In genomic region chr17:41544497-41544896, GRCh38 we compare ENCODE assay signal across 14 cellular contexts. TPM values are rescaled to one million over a fixed set of nuclear protein-coding genes. Genes with fewer than 3 reads are reported as not detected.
DNase-seq lines count a peak whose midpoint lies in the region; ATAC-seq, FAIRE-seq and TF ChIP-seq lines count a peak whose summit lies in the region.
"Had no signal": no experiment of that assay in that cellular context is flagged by ENCODE, and none has a peak within 500 bp of the region (broad histone marks: within the 10 kb centered on the region; RNA-seq: fewer than 3 reads in every experiment).

No MANE protein-coding gene starts in this region.

- H3K9me3 ChIP-seq in Panc1 (ENCODE audit: control insufficient read depth, insufficient read depth, low read depth, low read length) (peaks cover 4% of the 10 kb centered on the region; the same call in 1 of the 2 replicates), iPS-20b (ENCODE audit: insufficient read depth, low read depth, low read length) (no peaks in the 10 kb centered on the region; the same call in 1 of the 2 replicates), small intestine (ENCODE audit: control insufficient read depth, low read depth) (no peaks in the 10 kb centered on the region)
- H3K9me3 ChIP-seq: tibial artery had no signal

- H3K9ac ChIP-seq in iPS-20b (ENCODE audit: low read depth, low read length): peak overlapping the region; percentile 30; the same call in 1 of the 2 replicates

- H3K4me3 ChIP-seq in Panc1 (ENCODE audit: low read depth in 2 of 2, low read length in 2 of 2): no peak overlapping the region
- no peak overlapping the region for H3K4me3 ChIP-seq in iPS-20b (ENCODE audit: low read length)
- no peak overlapping the region for H3K4me3 ChIP-seq in small intestine (ENCODE audit: low read depth in 1 of 2, low read length in 2 of 2)
- H3K4me3 ChIP-seq: tibial artery had no signal

- DNase-seq in NCI-H510A treated with DMSO at 0.1 percent for 48 hours (lab: John Stamatoyannopoulos, UW) (peak; percentile 18), NCI-H510A (lab: John Stamatoyannopoulos, UW) (no peak), Panc1 (ENCODE audit: low read depth, low spot score) (no peak), small intestine (peak; percentile 95), NCI-H1436 treated with DMSO at 0.1 percent for 48 hours (lab: John Stamatoyannopoulos, UW) (no peak), NCI-H2029 (lab: John Stamatoyannopoulos, UW) (no peak), HUDEP-2 (lab: John Stamatoyannopoulos, UW; ENCODE audit: unreplicated experiment in 76 of 76) (no peak)
- DNase-seq: activated CD8-positive, alpha-beta memory T cell treated with anti-CD3 and anti-CD28 coated beads, Interleukin-2, amount 10 ng/mL, durations not matched to agents 7 days and 5 days; activated naive CD8-positive, alpha-beta T cell treated with anti-CD3 and anti-CD28 coated beads, Interleukin-2, amount 50 U/mL, for 24 hours; effector memory CD8-positive, alpha-beta T cell; MV-4-11; right cardiac atrium; tibial artery had no signal

- H3K27ac ChIP-seq in Panc1 (ENCODE audit: low read length) (peak overlapping the region; percentile 67), iPS-20b (ENCODE audit: low read length) (no peak overlapping the region), small intestine (ENCODE audit: low read depth in 1 of 2, low read length in 1 of 2) (peak overlapping the region; percentile 76 to 84)
- H3K27ac ChIP-seq: tibial artery had no signal

- peaks cover 52% of the 10 kb centered on the region for H3K4me1 ChIP-seq in Panc1 (ENCODE audit: control insufficient read depth, insufficient read depth, low read length)
- peaks cover 18% of the 10 kb centered on the region; the same call in 1 of the 2 replicates for H3K4me1 ChIP-seq in iPS-20b (ENCODE audit: insufficient read depth, low read length)
- H3K4me1 ChIP-seq in small intestine (ENCODE audit: control insufficient read depth in 2 of 2, insufficient read depth in 1 of 2, low read depth in 1 of 2, low read length in 1 of 2): peaks cover 2% of the 10 kb centered on the region in 2 donors

- no peak for TF ChIP-seq CTCF in Panc1 (IDR thresholded peaks at IDR 0.05)

- 16 to 43% (median 34%) methylated on average over 5 of the region's 5 CpGs for WGBS in small intestine, 3 donors

- BruUV-seq in Panc1 (replicated peaks; lab: Mats Ljungman, UMichigan): no TSS peak

- no peak for FAIRE-seq in small intestine (lab: Jason Lieb, UNC)

- in situ Hi-C loops in Panc1 (cut with HindIII; ENCODE audit: low pct_unique_long_range_greater_than_20kb, low sequenced_read_pairs): loop anchor here (25.0 kb wide), 1 partner anchor 93 kb away; no protein-coding TSS in a partner anchor

- no peaks in the 10 kb centered on the region for H3K27me3 ChIP-seq in Panc1 (ENCODE audit: control insufficient read depth, insufficient read depth, low read length)
- peaks cover 5% of the 10 kb centered on the region; the same call in 1 of the 2 replicates for H3K27me3 ChIP-seq in iPS-20b (ENCODE audit: insufficient read depth, low read length)
- no peaks in the 10 kb centered on the region for H3K27me3 ChIP-seq in small intestine (ENCODE audit: control insufficient read depth in 2 of 2, insufficient read depth in 2 of 2, low read length in 2 of 2)
- H3K27me3 ChIP-seq: tibial artery had no signal

- CTCF ChIA-PET in Panc1 (lab: Charles Lee): interaction anchor here (0.8 to 1.2 kb wide), 3 partner anchors 104 to 122 kb away, joined by 3 to 4 read pairs (median 3); no protein-coding TSS in a partner anchor

- POLR2A ChIA-PET in Panc1 (lab: Charles Lee): interaction anchor here (1.3 kb wide), 1 partner anchor 26 kb away, joined by 3 read pairs; the partner anchor contains the start of gene KRT15

- no peak for ATAC-seq in Panc1
- ATAC-seq: activated CD8-positive, alpha-beta memory T cell treated with anti-CD3 and anti-CD28 coated beads, Interleukin-2, amount 10 ng/mL, durations not matched to agents 7 days and 5 days; activated naive CD8-positive, alpha-beta T cell treated with anti-CD3 and anti-CD28 coated beads, Interleukin-2, amount 50 U/mL, for 24 hours; effector memory CD8-positive, alpha-beta T cell; right cardiac atrium had no signal

- intact Hi-C loops in Panc1 (cut with micrococcal nuclease; ENCODE audit: unreplicated experiment): no loop called here

- H3K36me3 ChIP-seq in Panc1 (ENCODE audit: control insufficient read depth, insufficient read depth, low read length) (no peaks in the 10 kb centered on the region), iPS-20b (ENCODE audit: insufficient read depth, low read depth, low read length) (no peaks in the 10 kb centered on the region), small intestine (ENCODE audit: control insufficient read depth in 2 of 2, insufficient read depth in 2 of 2, low read length in 2 of 2) (no peaks in the 10 kb centered on the region)
- H3K36me3 ChIP-seq: tibial artery had no signal

RNA-seq across cellular contexts. Expression of gene KRT19, which starts 16.4 kb away (rescaled TPM):
- total RNA-seq in Panc1 (2021; ENCODE audit: unreplicated experiment): 2,383 TPM
- polyA plus RNA-seq in Panc1 (2012; ENCODE audit: insufficient read length): 2,812 TPM
- 1,000 to 10,000 TPM; 1,124 to 1,607 (median 1,420) TPM for polyA plus RNA-seq in small intestine
- total RNA-seq: activated CD8-positive, alpha-beta memory T cell treated with anti-CD3 and anti-CD28 coated beads, Interleukin-2, amount 10 ng/mL, durations not matched to agents 7 days and 5 days had no signal

RNA-seq across cellular contexts. Expression of gene KRT15, which starts 25.8 kb away (rescaled TPM):
- 70.4 TPM for total RNA-seq in Panc1 (2021; ENCODE audit: unreplicated experiment)
- 88.0 TPM for polyA plus RNA-seq in Panc1 (2012; ENCODE audit: insufficient read length)
- 10 to 100 TPM in 2 of 3 donors, 1 to 10 TPM in 1; 2.5 to 18.9 (median 10.7) TPM for polyA plus RNA-seq in small intestine
- total RNA-seq: activated CD8-positive, alpha-beta memory T cell treated with anti-CD3 and anti-CD28 coated beads, Interleukin-2, amount 10 ng/mL, durations not matched to agents 7 days and 5 days had no signal
- polyA plus RNA-seq: right cardiac atrium had no signal

RNA-seq across cellular contexts. Expression of gene KRT9, which starts 27.4 kb away (rescaled TPM):
- not detected for total RNA-seq in Panc1 (2021; ENCODE audit: unreplicated experiment)
- not detected for polyA plus RNA-seq in Panc1 (2012; ENCODE audit: insufficient read length)
- under 1 TPM in 1 of 3 donors, not detected in 2; 0.15 TPM for polyA plus RNA-seq in small intestine
- total RNA-seq: activated CD8-positive, alpha-beta memory T cell treated with anti-CD3 and anti-CD28 coated beads, Interleukin-2, amount 10 ng/mL, durations not matched to agents 7 days and 5 days; right cardiac atrium had no signal
- polyA plus RNA-seq: right cardiac atrium had no signal

RNA-seq across cellular contexts. Expression of gene KRT13, which starts 39.1 kb away (rescaled TPM):
- 0.36 TPM for total RNA-seq in Panc1 (2021; ENCODE audit: unreplicated experiment)
- 3.3 TPM for polyA plus RNA-seq in Panc1 (2012; ENCODE audit: insufficient read length)
- 10 to 100 TPM; 10.3 to 37.6 (median 26.2) TPM for polyA plus RNA-seq in small intestine
- total RNA-seq: activated CD8-positive, alpha-beta memory T cell treated with anti-CD3 and anti-CD28 coated beads, Interleukin-2, amount 10 ng/mL, durations not matched to agents 7 days and 5 days; right cardiac atrium had no signal

RNA-seq across cellular contexts. Expression of gene KRT14, which starts 42.2 kb away (rescaled TPM):
- total RNA-seq in Panc1 (2021; ENCODE audit: unreplicated experiment): not detected
- 0.78 TPM for polyA plus RNA-seq in Panc1 (2012; ENCODE audit: insufficient read length)
- 1 to 10 TPM in 2 of 3 donors, under 1 TPM in 1; 0.33 to 2.2 (median 1.1) TPM for polyA plus RNA-seq in small intestine
- total RNA-seq: activated CD8-positive, alpha-beta memory T cell treated with anti-CD3 and anti-CD28 coated beads, Interleukin-2, amount 10 ng/mL, durations not matched to agents 7 days and 5 days; right cardiac atrium had no signal

Comparison
In these comparisons a context has a peak if more than half of its experiments do, and no peak if none do; other contexts are left out.
1. DNase-seq: peak in NCI-H510A treated with DMSO at 0.1 percent for 48 hours (single experiment) and small intestine (single experiment); none in NCI-H510A (single experiment), Panc1 (single experiment), NCI-H1436 treated with DMSO at 0.1 percent for 48 hours (single experiment), NCI-H2029 (single experiment) and HUDEP-2 (0 of 76).